Comparison of ENCODE assay signal across 21 cellular contexts in genomic region chr20:13401596-13401995, GRCh38.
"Had no signal": no experiment of that assay in that cellular context is flagged by ENCODE, and none has a peak within 500 bp of the region (broad histone marks: within the 10 kb centered on the region; RNA-seq: fewer than 3 reads in every experiment).

No MANE protein-coding gene starts in this region.

- H3K9me3 ChIP-seq: body of pancreas, gastroesophageal sphincter, heart right ventricle, neutrophil, sigmoid colon, tibial nerve had no signal

- ATAC-seq: body of pancreas; gastroesophageal sphincter; heart right ventricle; natural killer cell; stimulated activated naive B cell treated with anti-CD40 and anti-IgM and Interleukin-4, amounts not matched to agents 10 μg/mL and 1 μg/mL and 100 μg/mL, for 72 hours had no signal

- DNase-seq: activated B cell treated with CpG ODN at 0.5 μM for 24 hours; activated CD4-positive, alpha-beta memory T cell treated with anti-CD3 and anti-CD28 coated beads, Interleukin-2, amount 10 ng/mL, durations not matched to agents 7 days and 5 days; activated CD4-positive, alpha-beta T cell treated with anti-CD3 and anti-CD28 coated beads for 48 hours; activated naive CD4-positive, alpha-beta T cell treated with Interleukin-2 at 50 U/mL for 16 hours; activated naive CD8-positive, alpha-beta T cell treated with anti-CD3 and anti-CD28 coated beads, Interleukin-2, amount 10 ng/mL, durations not matched to agents 7 days and 5 days; activated T-cell treated with anti-CD3 and anti-CD28 coated beads, Interleukin-2, amount 50 U/mL, for 1 hour; body of pancreas; caudate nucleus; endodermal cell; erythroblast; heart right ventricle; natural killer cell; sigmoid colon; stimulated activated naive B cell treated with anti-CD40 and anti-IgM and Interleukin-4, amounts not matched to agents 10 μg/mL and 1 μg/mL and 100 μg/mL, for 72 hours; T-helper 1 cell; T-helper 9 cell had no signal

- H3K4me1 ChIP-seq: body of pancreas, parathyroid adenoma had no signal

- H2AFZ ChIP-seq: parathyroid adenoma had no signal

- H3K79me2 ChIP-seq: parathyroid adenoma had no signal

- H3K36me3 ChIP-seq: gastroesophageal sphincter, heart right ventricle, neutrophil, sigmoid colon, tibial nerve had no signal

- H3K27ac ChIP-seq: body of pancreas, gastroesophageal sphincter, heart right ventricle, neutrophil, parathyroid adenoma, sigmoid colon, tibial nerve had no signal

- H3K4me3 ChIP-seq: body of pancreas, gastroesophageal sphincter, heart right ventricle, lung, sigmoid colon, tibial nerve had no signal

- H3K27me3 ChIP-seq: body of pancreas, gastroesophageal sphincter, heart right ventricle, neutrophil, sigmoid colon, tibial nerve had no signal

- H3K9ac ChIP-seq: parathyroid adenoma had no signal
